In the genomic region with DNA sequence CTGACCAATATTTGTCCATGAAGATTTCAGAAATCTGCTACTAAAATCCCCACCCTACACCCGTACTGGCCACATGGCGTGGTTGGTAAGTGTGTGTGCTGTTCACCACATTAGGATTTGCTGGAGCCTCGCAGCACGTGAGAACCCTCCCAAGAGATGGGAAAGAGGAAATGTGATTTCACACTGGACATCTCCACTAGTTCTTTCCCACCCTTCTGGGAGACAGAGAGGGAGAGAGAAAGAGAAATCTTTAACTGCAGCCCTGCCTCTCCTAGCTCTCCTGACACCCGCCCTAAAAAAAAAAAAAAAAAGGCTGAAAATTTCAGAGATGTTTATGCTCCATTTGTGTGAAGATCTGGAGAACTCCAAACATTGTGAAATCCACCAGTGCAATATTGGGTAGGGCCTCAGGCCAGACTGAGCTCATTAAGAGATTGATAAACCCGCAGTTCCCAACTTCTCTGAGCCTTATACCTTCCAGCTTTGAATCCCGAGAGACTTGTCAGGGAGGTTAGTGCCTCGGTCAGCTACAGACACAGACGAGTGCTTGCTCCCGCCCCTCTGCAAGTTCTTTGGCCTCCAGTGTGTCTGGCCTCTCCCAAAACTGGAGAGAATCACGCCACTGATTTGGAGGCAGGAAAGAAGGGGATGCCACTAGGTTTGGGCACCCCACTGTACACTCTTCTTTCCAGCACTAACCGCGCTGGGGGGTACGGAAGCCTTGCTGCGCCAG, we compare ENCODE assay signal across 1 cellular context.
TF ChIP-seq lines count a peak whose summit lies in the region.

No MANE protein-coding gene starts in this region.

TF ChIP-seq in WTC11, 78 proteins besides CTCF, POLR2A, EP300 and RAD21 (continued from another document):
- TF ChIP-seq ARID4B (CRISPR knock-in tag; IDR thresholded peaks at IDR 0.05; ENCODE audit: borderline replicate concordance): peak; percentile 73; the same call in 1 of the 2 replicates
- no peak for TF ChIP-seq NR2C2 (CRISPR knock-in tag; IDR thresholded peaks at IDR 0.05)
- TF ChIP-seq SMAD4 (CRISPR knock-in tag; IDR thresholded peaks at IDR 0.05): no peak
- no peak for TF ChIP-seq CREM (CRISPR knock-in tag; IDR thresholded peaks at IDR 0.05)
- TF ChIP-seq ZNF219 (CRISPR knock-in tag; IDR thresholded peaks at IDR 0.05; ENCODE audit: borderline replicate concordance): no peak
- TF ChIP-seq, protein P1, sequence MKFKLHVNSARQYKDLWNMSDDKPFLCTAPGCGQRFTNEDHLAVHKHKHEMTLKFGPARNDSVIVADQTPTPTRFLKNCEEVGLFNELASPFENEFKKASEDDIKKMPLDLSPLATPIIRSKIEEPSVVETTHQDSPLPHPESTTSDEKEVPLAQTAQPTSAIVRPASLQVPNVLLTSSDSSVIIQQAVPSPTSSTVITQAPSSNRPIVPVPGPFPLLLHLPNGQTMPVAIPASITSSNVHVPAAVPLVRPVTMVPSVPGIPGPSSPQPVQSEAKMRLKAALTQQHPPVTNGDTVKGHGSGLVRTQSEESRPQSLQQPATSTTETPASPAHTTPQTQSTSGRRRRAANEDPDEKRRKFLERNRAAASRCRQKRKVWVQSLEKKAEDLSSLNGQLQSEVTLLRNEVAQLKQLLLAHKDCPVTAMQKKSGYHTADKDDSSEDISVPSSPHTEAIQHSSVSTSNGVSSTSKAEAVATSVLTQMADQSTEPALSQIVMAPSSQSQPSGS (CRISPR knock-in tag; IDR thresholded peaks at IDR 0.05; ENCODE audit: borderline replicate concordance, low read depth): no peak
